Comparison of ENCODE assay signal across 15 cellular contexts in the genomic region with DNA sequence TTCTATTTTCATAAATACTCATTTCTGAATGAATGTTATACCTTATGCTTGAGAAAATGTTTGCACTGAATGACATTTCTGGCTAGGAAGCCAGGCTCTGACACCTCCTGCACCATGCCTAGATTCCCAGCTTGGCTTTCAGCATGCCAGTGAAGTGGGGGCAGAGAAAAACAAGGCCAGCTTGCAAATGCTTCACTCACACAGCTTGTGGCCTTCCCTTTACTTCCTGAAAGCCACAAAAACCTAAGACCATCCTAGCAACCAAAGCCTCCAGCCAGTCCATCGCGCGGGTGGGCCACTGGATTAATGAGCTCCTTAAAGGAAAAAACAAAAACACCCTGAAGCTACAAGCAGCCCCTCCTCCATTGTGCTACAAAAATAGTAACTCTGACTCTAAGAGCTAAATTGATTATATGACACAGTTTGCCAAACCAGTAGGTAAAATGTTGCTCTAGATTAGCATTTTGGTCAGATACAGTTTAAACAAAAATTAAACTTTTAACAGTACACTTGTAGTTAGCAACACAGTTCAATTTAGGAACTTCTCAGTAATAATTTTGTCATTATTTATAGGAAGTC.
DNase-seq lines count a peak whose midpoint lies in the region; ATAC-seq and TF ChIP-seq lines count a peak whose summit lies in the region.
"Had no signal": no experiment of that assay in that cellular context is flagged by ENCODE, and none has a peak within 500 bp of the region (broad histone marks: within the 10 kb centered on the region; RNA-seq: fewer than 3 reads in every experiment).

No MANE protein-coding gene starts in this region.

- H3K27ac ChIP-seq in body of pancreas (peak overlapping the region in 1 of 4 donors; percentile 25), hepatocyte (peak overlapping the region; percentile 20), neuronal stem cell (replicated peaks; ENCODE audit: low read length) (peak overlapping the region; percentile 21)
- H3K27ac ChIP-seq: gastroesophageal sphincter, transverse colon had no signal

- no peak overlapping the region for H2AK5ac ChIP-seq in neuronal stem cell (ENCODE audit: low read depth, low read length)

- no peaks in the 10 kb centered on the region for H4K20me1 ChIP-seq in hepatocyte (ENCODE audit: insufficient read depth, poor library complexity, severe bottlenecking)

- intact Hi-C loops in body of pancreas (cut with DNase I), result no loop called here

- no peak overlapping the region for H2BK5ac ChIP-seq in neuronal stem cell (ENCODE audit: low read length)

- no peak for TF ChIP-seq POLR2A in body of pancreas (IDR thresholded peaks at IDR 0.05)

- H3K79me1 ChIP-seq in neuronal stem cell (ENCODE audit: low read depth, low read length), result no peaks in the 10 kb centered on the region

- H3K23ac ChIP-seq in neuronal stem cell (ENCODE audit: low read depth, low read length, poor library complexity), result no peak overlapping the region

- H2AFZ ChIP-seq in hepatocyte (no peak overlapping the region), neuronal stem cell (ENCODE audit: low read length) (peak overlapping the region; percentile 2)

- H3K4ac ChIP-seq in neuronal stem cell (ENCODE audit: low read length), result no peak overlapping the region

- H3K9me3 ChIP-seq in body of pancreas (no peaks in the 10 kb centered on the region), hepatocyte (ENCODE audit: low read depth) (no peaks in the 10 kb centered on the region), neuronal stem cell (replicated peaks in 1 of 2; ENCODE audit: control insufficient read depth in 2 of 2, insufficient read depth in 1 of 2, low read depth in 1 of 2, low read length in 2 of 2) (no peaks in the 10 kb centered on the region)
- H3K9me3 ChIP-seq: gastroesophageal sphincter, transverse colon had no signal

- H3K36me3 ChIP-seq in H7 (replicated peaks; ENCODE audit: control insufficient read depth, insufficient read depth, low read length) (no peaks in the 10 kb centered on the region), body of pancreas (replicated peaks in 1 of 2; ENCODE audit: insufficient read depth in 1 of 2, low read depth in 2 of 2) (no peaks in the 10 kb centered on the region), hepatocyte (replicated peaks; ENCODE audit: insufficient read depth, low read depth) (no peaks in the 10 kb centered on the region), neuronal stem cell (replicated peaks in 1 of 2; ENCODE audit: control insufficient read depth in 2 of 2, insufficient read depth in 2 of 2, low read length in 2 of 2) (no peaks in the 10 kb centered on the region)
- H3K36me3 ChIP-seq: gastroesophageal sphincter, transverse colon had no signal

- H3K18ac ChIP-seq in neuronal stem cell (ENCODE audit: low read length), result no peak overlapping the region

- H2BK12ac ChIP-seq in neuronal stem cell (ENCODE audit: low read length), result no peak overlapping the region

- no peak overlapping the region for H4K8ac ChIP-seq in neuronal stem cell (ENCODE audit: low read depth, low read length)

- H3K4me3 ChIP-seq in H7 (ENCODE audit: insufficient read depth, low read depth, low read length) (no peak overlapping the region), body of pancreas (no peak overlapping the region), hepatocyte (no peak overlapping the region), neuronal stem cell (ENCODE audit: low read length in 2 of 2) (no peak overlapping the region)
- H3K4me3 ChIP-seq: gastroesophageal sphincter, transverse colon had no signal

- no peak overlapping the region for H3K14ac ChIP-seq in neuronal stem cell (ENCODE audit: low read length)

- ATAC-seq in body of pancreas, result no peak
- ATAC-seq in HG02642 (IDR thresholded peaks at IDR 0.05; ENCODE audit: poor library complexity, unreplicated experiment), result no peak
- ATAC-seq: gastroesophageal sphincter, HepG2 had no signal

- TF ChIP-seq CTCF in body of pancreas (IDR thresholded peaks at IDR 0.05), result no peak
- no peak for TF ChIP-seq CTCF in hepatocyte (IDR thresholded peaks at IDR 0.05; ENCODE audit: poor library complexity)

- WGBS in body of pancreas, 2 donors, result 53 to 69% methylated on average over 3 of the region's 3 CpGs
- 37% methylated on average over 3 of the region's 3 CpGs for WGBS in hepatocyte (ENCODE audit: low lambda C conversion rate, missing lambda C conversion rate)
- no CpG with 5 or more reads among the region's 3 CpGs for WGBS in neuronal stem cell (ENCODE audit: extremely low coverage in 2 of 2, insufficient read length in 2 of 2, insufficient replicate concordance in 1 of 2), 2 donors

- peaks cover 96% of the 10 kb centered on the region for H3K79me2 ChIP-seq in hepatocyte

- DNase-seq in H7 (peak; percentile 22), body of pancreas (peak in 3 of 4 donors; percentile 20 to 25 (median 20)), hepatocyte (ENCODE audit: low spot score) (no peak), neuronal stem cell (ENCODE audit: low spot score) (peak; percentile 61), AG08396 (ENCODE audit: low spot score) (no peak)
- DNase-seq in activated naive CD4-positive, alpha-beta T cell (lab: John Stamatoyannopoulos, UW), result no peak
- DNase-seq in activated CD4-positive, CD25-positive, alpha-beta regulatory T cell (lab: John Stamatoyannopoulos, UW), result no peak
- DNase-seq: activated CD4-positive, alpha-beta T cell treated with anti-CD3 and anti-CD28 coated beads for 4 hours; activated T-cell treated with anti-CD3 and anti-CD28 coated beads, Interleukin-2, amount 50 U/mL, for 48 hours; NCI-H1048; T-helper 2 cell; transverse colon had no signal

- no peaks in the 10 kb centered on the region for H3K9me2 ChIP-seq in hepatocyte (replicated peaks; ENCODE audit: insufficient read depth)

- H4K91ac ChIP-seq in neuronal stem cell (ENCODE audit: low read depth, low read length, poor library complexity), result no peak overlapping the region

- no peak overlapping the region for H3K9ac ChIP-seq in neuronal stem cell (ENCODE audit: low read depth, low read length, poor library complexity)

- no peak overlapping the region for H2BK15ac ChIP-seq in neuronal stem cell (ENCODE audit: low read length)

- no peak overlapping the region for H2BK120ac ChIP-seq in neuronal stem cell (ENCODE audit: low read depth, low read length)

- H3K4me1 ChIP-seq in body of pancreas, result no peaks in the 10 kb centered on the region
- H3K4me1 ChIP-seq in hepatocyte (ENCODE audit: insufficient read depth), result peaks cover 21% of the 10 kb centered on the region
- H3K4me1 ChIP-seq in neuronal stem cell (ENCODE audit: control insufficient read depth in 2 of 2, insufficient read depth in 1 of 2, low read depth in 1 of 2, low read length in 2 of 2), result peaks cover 13 to 40% of the 10 kb centered on the region in 2 donors
- H3K4me1 ChIP-seq: transverse colon had no signal

- H3K27me3 ChIP-seq in H7 (ENCODE audit: control insufficient read depth, insufficient read depth, low read length) (no peaks in the 10 kb centered on the region), body of pancreas (no peaks in the 10 kb centered on the region), hepatocyte (no peaks in the 10 kb centered on the region), neuronal stem cell (ENCODE audit: control insufficient read depth in 3 of 3, insufficient read depth in 3 of 3, low read depth in 1 of 3, low read length in 3 of 3) (no peaks in the 10 kb centered on the region)
- H3K27me3 ChIP-seq: gastroesophageal sphincter, transverse colon had no signal

- H3K4me2 ChIP-seq in hepatocyte, result peak overlapping the region; percentile 11
- H3K4me2 ChIP-seq in neuronal stem cell (ENCODE audit: insufficient read depth, low read length, poor library complexity, severe bottlenecking), result no peak overlapping the region

Comparison
In these comparisons a context has a peak if more than half of its experiments do, and no peak if none do; other contexts are left out.
1. DNase-seq: peak in H7 (single experiment), body of pancreas (3 of 4) and neuronal stem cell (single experiment); none in hepatocyte (single experiment), activated naive CD4-positive, alpha-beta T cell (0 of 4), AG08396 (single experiment) and activated CD4-positive, CD25-positive, alpha-beta regulatory T cell (0 of 4).